8 cellular contexts compared by ENCODE assay signal in the genomic region with DNA sequence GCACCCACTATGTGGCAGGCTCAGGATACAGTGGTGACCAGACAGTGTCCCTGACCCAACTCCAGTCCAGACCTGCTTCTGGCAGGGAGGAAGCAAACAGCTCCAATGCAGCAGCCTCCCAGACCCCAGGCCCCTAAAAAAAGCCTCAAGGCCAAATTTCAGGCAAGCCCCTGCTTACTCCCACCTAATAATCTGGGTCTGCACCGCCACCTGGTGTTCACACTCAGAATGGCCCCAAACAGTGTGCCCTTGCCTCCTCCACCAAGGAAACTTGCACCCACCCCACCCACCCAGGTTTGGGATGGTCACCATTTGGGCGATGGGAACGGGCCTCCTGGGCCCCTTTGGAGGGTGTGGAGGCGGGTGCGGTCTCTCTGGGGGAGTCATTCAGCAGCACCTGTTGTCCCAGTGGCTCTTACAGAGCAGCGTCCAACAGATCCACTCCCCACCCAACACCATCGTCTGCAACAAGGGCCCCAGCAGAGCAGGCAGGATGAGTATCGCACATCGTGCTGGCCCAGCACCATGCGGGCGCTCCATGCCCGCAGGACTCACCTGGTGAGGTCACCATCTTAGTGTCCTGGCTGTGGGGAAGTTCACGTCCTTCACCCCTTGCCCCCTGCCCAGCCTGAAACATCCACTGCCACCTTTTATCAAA. TPM values are rescaled to one million over a fixed set of nuclear protein-coding genes. Genes with fewer than 3 reads are reported as not detected.
DNase-seq lines count a peak whose midpoint lies in the region; TF ChIP-seq lines count a peak whose summit lies in the region.

No MANE protein-coding gene starts in this region.

- CTCF ChIA-PET in activated CD4-positive, alpha-beta T cell treated with anti-CD3 and anti-CD28 coated beads, Interleukin-2, amount 10 ng/mL, durations not matched to agents 7 days and 5 days (lab: Charles Lee) = interaction anchor here (1.1 to 2.3 kb wide), 7 partner anchors 10 to 201 kb away, joined by 3 to 10 read pairs (median 4); partner anchors contain the start of gene C3orf18

- DNase-seq in DMS79 treated with DMSO at 0.1 percent for 48 hours (lab: John Stamatoyannopoulos, UW) (peak; percentile 23), DMS79 (lab: John Stamatoyannopoulos, UW) (no peak), MV-4-11 (lab: John Stamatoyannopoulos, UW) (peak; percentile 34), ecto neural progenitor cell (ENCODE audit: low spot score) (peak; percentile 83), mesothelial cell of epicardium (ENCODE audit: low spot score in 2 of 2, unreplicated experiment in 2 of 2) (peak in 1 of 2 experiments; percentile 84), H4 (ENCODE audit: low spot score) (no peak)
- peak; percentile 75 for DNase-seq in activated CD4-positive, alpha-beta T cell treated with anti-CD3 and anti-CD28 coated beads, Interleukin-2, amount 10 ng/mL, durations not matched to agents 7 days and 5 days
- DNase-seq in stimulated activated naive CD4-positive, alpha-beta T cell treated with Interleukin-2 at 50 U/mL for 16 hours (lab: John Stamatoyannopoulos, UW) = peak; percentile 50

- TF ChIP-seq CTCF in mesothelial cell of epicardium (IDR thresholded peaks at IDR 0.05; ENCODE audit: unreplicated experiment) = peak; percentile 90

- H3K4me1 Mint-ChIP-seq in activated CD4-positive, alpha-beta T cell treated with anti-CD3 and anti-CD28 coated beads, Interleukin-2, amount 10 ng/mL, durations not matched to agents 7 days and 5 days = peaks cover 9% of the 10 kb centered on the region
- peaks cover 14% of the 10 kb centered on the region for H3K4me1 Mint-ChIP-seq in mesothelial cell of epicardium

- no peak overlapping the region for H3K27ac Mint-ChIP-seq in activated CD4-positive, alpha-beta T cell treated with anti-CD3 and anti-CD28 coated beads, Interleukin-2, amount 10 ng/mL, durations not matched to agents 7 days and 5 days
- no peak overlapping the region for H3K27ac Mint-ChIP-seq in mesothelial cell of epicardium

- no peaks in the 10 kb centered on the region for H3K27me3 Mint-ChIP-seq in activated CD4-positive, alpha-beta T cell treated with anti-CD3 and anti-CD28 coated beads, Interleukin-2, amount 10 ng/mL, durations not matched to agents 7 days and 5 days
- H3K27me3 Mint-ChIP-seq in mesothelial cell of epicardium (ENCODE audit: low read depth) = peaks cover 19% of the 10 kb centered on the region

- H3K4me3 Mint-ChIP-seq in activated CD4-positive, alpha-beta T cell treated with anti-CD3 and anti-CD28 coated beads, Interleukin-2, amount 10 ng/mL, durations not matched to agents 7 days and 5 days = no peak overlapping the region
- H3K4me3 Mint-ChIP-seq in mesothelial cell of epicardium = no peak overlapping the region

- H3K9me3 Mint-ChIP-seq in activated CD4-positive, alpha-beta T cell treated with anti-CD3 and anti-CD28 coated beads, Interleukin-2, amount 10 ng/mL, durations not matched to agents 7 days and 5 days = no peaks in the 10 kb centered on the region
- no peaks in the 10 kb centered on the region for H3K9me3 Mint-ChIP-seq in mesothelial cell of epicardium

- H3K36me3 Mint-ChIP-seq in activated CD4-positive, alpha-beta T cell treated with anti-CD3 and anti-CD28 coated beads, Interleukin-2, amount 10 ng/mL, durations not matched to agents 7 days and 5 days (ENCODE audit: low read depth) = no peaks in the 10 kb centered on the region
- no peaks in the 10 kb centered on the region for H3K36me3 Mint-ChIP-seq in mesothelial cell of epicardium

- POLR2A ChIA-PET in activated CD4-positive, alpha-beta T cell treated with anti-CD3 and anti-CD28 coated beads, Interleukin-2, amount 10 ng/mL, durations not matched to agents 7 days and 5 days (lab: Charles Lee) = no interaction called here

RNA-seq across cellular contexts. Expression of gene C3orf18, which starts 17.3 kb away (rescaled TPM):
- total RNA-seq in activated CD4-positive, alpha-beta T cell treated with anti-CD3 and anti-CD28 coated beads, Interleukin-2, amount 10 ng/mL, durations not matched to agents 7 days and 5 days = 10 to 100 TPM; 29.0 to 33.9 TPM
- 12.7 to 15.1 TPM (median 12.8 TPM) in 3 replicates for total RNA-seq in mesothelial cell of epicardium
- total RNA-seq in H4 (2014; rRNA removed; shearing (Covaris generic)) = 0.41 and 0.68 TPM in 2 replicates

RNA-seq across cellular contexts. Expression of gene HEMK1, which starts 19.1 kb away (rescaled TPM):
- 10 to 100 TPM; 42.3 to 49.0 TPM for total RNA-seq in activated CD4-positive, alpha-beta T cell treated with anti-CD3 and anti-CD28 coated beads, Interleukin-2, amount 10 ng/mL, durations not matched to agents 7 days and 5 days
- 32.1 to 34.1 TPM (median 32.8 TPM) in 3 replicates for total RNA-seq in mesothelial cell of epicardium
- total RNA-seq in H4 (2014; rRNA removed; shearing (Covaris generic)) = 5.6 and 7.3 TPM in 2 replicates

RNA-seq across cellular contexts. Expression of gene CACNA2D2, which starts 46.8 kb away (rescaled TPM):
- under 1 TPM; 0.60 to 0.62 TPM for total RNA-seq in activated CD4-positive, alpha-beta T cell treated with anti-CD3 and anti-CD28 coated beads, Interleukin-2, amount 10 ng/mL, durations not matched to agents 7 days and 5 days
- total RNA-seq in mesothelial cell of epicardium = 9.9 to 10.8 TPM (median 9.9 TPM) in 3 replicates
- total RNA-seq in H4 (2014; rRNA removed; shearing (Covaris generic)) = 0.04 TPM in 1 of 2 replicates, not detected in the other

Comparison
In these comparisons a context has a peak if more than half of its experiments do, and no peak if none do; other contexts are left out.
1. DNase-seq: peak in DMS79 treated with DMSO at 0.1 percent for 48 hours (single experiment), MV-4-11 (single experiment), activated CD4-positive, alpha-beta T cell treated with anti-CD3 and anti-CD28 coated beads, Interleukin-2, amount 10 ng/mL, durations not matched to agents 7 days and 5 days (single experiment), ecto neural progenitor cell (single experiment) and stimulated activated naive CD4-positive, alpha-beta T cell treated with Interleukin-2 at 50 U/mL for 16 hours (single experiment); none in DMS79 (single experiment) and H4 (single experiment).